2 cellular contexts compared by ENCODE assay signal in genomic region chr6:144612811-144613210, GRCh38.
TF ChIP-seq lines count a peak whose summit lies in the region.

No MANE protein-coding gene starts in this region.

TF ChIP-seq in GM23338, 12 proteins besides CTCF, POLR2A, EP300 and RAD21:
- TF ChIP-seq ZNF462 (CRISPR knock-in tag; IDR thresholded peaks at IDR 0.05) (no peak), EZH2phosphoT487 (IDR thresholded peaks at IDR 0.05; ENCODE audit: unreplicated experiment) (no peak), JUNB (IDR thresholded peaks at IDR 0.05; ENCODE audit: unreplicated experiment) (no peak), ETS1 (IDR thresholded peaks at IDR 0.05) (no peak), NANOG (IDR thresholded peaks at IDR 0.05; ENCODE audit: borderline replicate concordance) (peak; percentile 38; the same call in 1 of the 2 replicates), CREB1 (CRISPR knock-in tag; IDR thresholded peaks at IDR 0.05; ENCODE audit: low read depth) (no peak)
- TF ChIP-seq, protein P1, sequence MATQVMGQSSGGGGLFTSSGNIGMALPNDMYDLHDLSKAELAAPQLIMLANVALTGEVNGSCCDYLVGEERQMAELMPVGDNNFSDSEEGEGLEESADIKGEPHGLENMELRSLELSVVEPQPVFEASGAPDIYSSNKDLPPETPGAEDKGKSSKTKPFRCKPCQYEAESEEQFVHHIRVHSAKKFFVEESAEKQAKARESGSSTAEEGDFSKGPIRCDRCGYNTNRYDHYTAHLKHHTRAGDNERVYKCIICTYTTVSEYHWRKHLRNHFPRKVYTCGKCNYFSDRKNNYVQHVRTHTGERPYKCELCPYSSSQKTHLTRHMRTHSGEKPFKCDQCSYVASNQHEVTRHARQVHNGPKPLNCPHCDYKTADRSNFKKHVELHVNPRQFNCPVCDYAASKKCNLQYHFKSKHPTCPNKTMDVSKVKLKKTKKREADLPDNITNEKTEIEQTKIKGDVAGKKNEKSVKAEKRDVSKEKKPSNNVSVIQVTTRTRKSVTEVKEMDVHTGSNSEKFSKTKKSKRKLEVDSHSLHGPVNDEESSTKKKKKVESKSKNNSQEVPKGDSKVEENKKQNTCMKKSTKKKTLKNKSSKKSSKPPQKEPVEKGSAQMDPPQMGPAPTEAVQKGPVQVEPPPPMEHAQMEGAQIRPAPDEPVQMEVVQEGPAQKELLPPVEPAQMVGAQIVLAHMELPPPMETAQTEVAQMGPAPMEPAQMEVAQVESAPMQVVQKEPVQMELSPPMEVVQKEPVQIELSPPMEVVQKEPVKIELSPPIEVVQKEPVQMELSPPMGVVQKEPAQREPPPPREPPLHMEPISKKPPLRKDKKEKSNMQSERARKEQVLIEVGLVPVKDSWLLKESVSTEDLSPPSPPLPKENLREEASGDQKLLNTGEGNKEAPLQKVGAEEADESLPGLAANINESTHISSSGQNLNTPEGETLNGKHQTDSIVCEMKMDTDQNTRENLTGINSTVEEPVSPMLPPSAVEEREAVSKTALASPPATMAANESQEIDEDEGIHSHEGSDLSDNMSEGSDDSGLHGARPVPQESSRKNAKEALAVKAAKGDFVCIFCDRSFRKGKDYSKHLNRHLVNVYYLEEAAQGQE (IDR thresholded peaks at IDR 0.05; ENCODE audit: unreplicated experiment), result no peak
TF ChIP-seq in GM23338: peak in this region for 1.

TF ChIP-seq in WTC11, 78 proteins besides CTCF, POLR2A, EP300 and RAD21 (continued from another document):
- TF ChIP-seq NR3C1 (CRISPR knock-in tag; conservative IDR thresholded peaks at IDR 0.05; ENCODE audit: low read depth), result no peak
- TF ChIP-seq MYBL2 (CRISPR knock-in tag; IDR thresholded peaks at IDR 0.05), result no peak
- TF ChIP-seq ETV6 (CRISPR knock-in tag; IDR thresholded peaks at IDR 0.05), result no peak
- TF ChIP-seq EMX1 (CRISPR knock-in tag; IDR thresholded peaks at IDR 0.05), result no peak
